13 cellular contexts compared by ENCODE assay signal in the genomic region with DNA sequence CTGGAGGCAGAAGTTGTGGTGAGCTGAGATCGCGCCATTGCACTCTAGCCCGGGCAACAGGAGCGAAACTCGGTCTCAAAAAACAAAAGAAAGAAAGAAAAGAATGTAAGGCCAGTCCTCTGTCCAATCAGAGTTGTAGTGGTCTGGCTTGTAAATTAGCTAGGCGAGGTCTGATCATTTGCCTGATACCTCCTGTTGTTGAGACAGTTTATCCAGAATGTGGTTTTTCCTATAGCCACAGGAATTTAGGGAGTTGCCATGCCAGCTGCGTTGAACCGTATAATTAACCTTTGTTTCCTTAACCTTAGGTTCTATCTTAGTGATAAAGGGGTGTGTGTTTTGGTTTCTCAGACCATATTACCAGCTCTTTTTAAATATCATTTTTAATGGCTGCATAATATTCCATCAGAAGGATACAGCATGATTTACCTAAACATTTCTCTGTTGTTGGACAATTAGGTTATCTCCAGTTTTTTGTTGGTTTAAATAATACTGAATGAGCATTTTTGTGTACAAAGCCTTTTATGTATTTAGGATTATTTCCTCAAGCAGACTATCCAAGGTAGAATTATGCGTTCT. TPM values are rescaled to one million over a fixed set of nuclear protein-coding genes. Genes with fewer than 3 reads are reported as not detected.
DNase-seq lines count a peak whose midpoint lies in the region; ATAC-seq lines count a peak whose summit lies in the region.
"Had no signal": no experiment of that assay in that cellular context is flagged by ENCODE, and none has a peak within 500 bp of the region (broad histone marks: within the 10 kb centered on the region; RNA-seq: fewer than 3 reads in every experiment).

No MANE protein-coding gene starts in this region.

- no peak overlapping the region for H3K9ac ChIP-seq in Karpas-422 (ENCODE audit: low read length)

- in situ Hi-C loops in HAP-1 (cut with MboI; ENCODE audit: low sequenced_read_pairs), result no loop called here

- no peaks in the 10 kb centered on the region for H3K79me2 ChIP-seq in Karpas-422 (ENCODE audit: low read length)

- no peak overlapping the region for H3K4me2 ChIP-seq in Karpas-422 (ENCODE audit: low read depth, low read length, poor library complexity, severe bottlenecking)

- H3K9me2 ChIP-seq in Karpas-422 (replicated peaks; ENCODE audit: insufficient read depth, low read length), result no peaks in the 10 kb centered on the region

- H3K9me3 ChIP-seq in Karpas-422 (ENCODE audit: low read length) (no peaks in the 10 kb centered on the region), HAP-1 (no peaks in the 10 kb centered on the region)

- no peaks in the 10 kb centered on the region for H4K20me1 ChIP-seq in Karpas-422 (ENCODE audit: insufficient read depth, low read depth, low read length)

- H3K4me3 ChIP-seq in Karpas-422 (ENCODE audit: low read length), result no peak overlapping the region
- H3K4me3 ChIP-seq in HAP-1, result no peak overlapping the region

- peak; percentile 24 for DNase-seq in Karpas-422
- peak; percentile 46 for DNase-seq in SW480 (ENCODE audit: low spot score)
- peak; percentile 11 for DNase-seq in myocyte (ENCODE audit: low read depth)
- no peak for DNase-seq in NCI-H1436 treated with DMSO at 0.1 percent for 48 hours (lab: John Stamatoyannopoulos, UW)
- no peak for DNase-seq in SK-N-DZ (ENCODE audit: low spot score)
- DNase-seq in sciatic nerve (ENCODE audit: low spot score), result no peak
- no peak for DNase-seq in HAP-1 (ENCODE audit: low spot score in 2 of 2)
- DNase-seq: COR-L47, DND-41, GDM1, HCEC 1CT had no signal

- no peak for ATAC-seq in sciatic nerve
- ATAC-seq: CD8-positive, alpha-beta T cell had no signal

- H3K36me3 ChIP-seq in Karpas-422 (ENCODE audit: insufficient read depth, low read length), result no peaks in the 10 kb centered on the region
- H3K36me3 ChIP-seq in HAP-1 (replicated peaks), result no peaks in the 10 kb centered on the region

- H2AFZ ChIP-seq in Karpas-422 (ENCODE audit: low read length), result no peak overlapping the region

- H3K27me3 ChIP-seq in Karpas-422 (ENCODE audit: low read length), result no peaks in the 10 kb centered on the region
- peaks cover 8% of the 10 kb centered on the region for H3K27me3 ChIP-seq in HAP-1 (ENCODE audit: low read depth)

- intact Hi-C loops in sciatic nerve (cut with DNase I), result loop anchor here (5.0 kb wide), 1 partner anchor 1822 kb away; no protein-coding TSS in a partner anchor

- H3K4me1 ChIP-seq in Karpas-422 (ENCODE audit: low read length) (peaks cover 3% of the 10 kb centered on the region; the same call in 1 of the 2 replicates), HAP-1 (no peaks in the 10 kb centered on the region)

- no peak overlapping the region for H3K27ac ChIP-seq in Karpas-422 (ENCODE audit: low read length)
- H3K27ac ChIP-seq: HL-60 had no signal

RNA-seq across cellular contexts. Expression of a gene that starts 11.7 kb away (rescaled TPM):
- total RNA-seq in Karpas-422 (2014; rRNA removed; shearing (Covaris generic); ENCODE audit: low replicate concordance), result 2.5 and 3.2 TPM in 2 replicates
- total RNA-seq in myocyte (9.4 and 20.0 TPM in 2 replicates), sciatic nerve (26.7 TPM)
- 34.1 TPM for polyA plus RNA-seq in myocyte (2012)
- 7.7 and 9.4 TPM in 2 replicates for polyA plus RNA-seq in SK-N-DZ (2014; cell fraction: cytosol; rRNA removed)
- 7.1 and 11.0 TPM in 2 replicates for polyA plus RNA-seq in SK-N-DZ (2014; cell fraction: nucleus; rRNA removed)

RNA-seq across cellular contexts. Expression of a gene that starts 33.0 kb away (rescaled TPM):
- 31.3 and 69.9 TPM in 2 replicates for total RNA-seq in Karpas-422 (2014; rRNA removed; shearing (Covaris generic); ENCODE audit: low replicate concordance)
- 0.31 TPM in 1 of 2 replicates, not detected in the other for total RNA-seq in myocyte
- 0.77 TPM for polyA plus RNA-seq in myocyte (2012)
- polyA plus RNA-seq in SK-N-DZ (2014; cell fraction: cytosol; rRNA removed), result 1.8 and 2.3 TPM in 2 replicates
- 2.2 and 2.5 TPM in 2 replicates for polyA plus RNA-seq in SK-N-DZ (2014; cell fraction: nucleus; rRNA removed)
- 11.6 TPM for total RNA-seq in sciatic nerve

Comparison
In these comparisons a context has a peak if more than half of its experiments do, and no peak if none do; other contexts are left out.
1. DNase-seq: peak in Karpas-422 (single experiment), SW480 (single experiment) and myocyte (single experiment); none in NCI-H1436 treated with DMSO at 0.1 percent for 48 hours (single experiment), SK-N-DZ (single experiment), sciatic nerve (single experiment) and HAP-1 (0 of 2).